In the genomic region with DNA sequence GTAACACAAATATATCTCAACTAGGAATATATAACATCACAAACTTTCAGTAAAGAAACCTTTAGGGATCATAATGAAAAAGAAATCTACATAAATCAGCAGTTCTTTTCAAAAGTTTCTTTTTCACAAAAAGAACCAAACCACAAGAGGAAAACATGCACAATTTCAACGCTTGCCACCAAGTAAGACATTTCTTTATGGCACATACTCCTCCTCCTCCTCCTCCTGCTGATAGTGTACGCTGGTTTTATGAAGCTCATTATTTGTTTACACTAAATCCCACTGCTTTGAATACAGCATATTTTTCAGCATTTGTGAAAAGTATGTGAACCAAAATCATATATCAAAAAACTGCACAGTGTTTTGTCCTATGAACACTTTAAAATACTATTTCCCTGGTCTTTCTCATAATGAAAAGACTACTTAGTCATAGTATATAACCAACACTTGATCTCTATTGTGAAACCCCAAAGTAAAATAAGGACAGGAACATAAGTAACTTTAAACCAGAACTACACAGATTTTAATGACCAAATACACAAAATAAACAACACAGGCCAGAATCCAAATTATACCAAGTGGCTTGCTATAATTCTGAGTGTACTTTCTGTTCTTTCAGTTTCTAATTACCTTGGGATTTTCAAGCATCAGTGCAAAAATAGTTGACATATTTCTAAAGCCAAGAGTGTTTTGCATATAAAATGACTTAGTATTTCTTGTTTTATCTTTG, we compare ENCODE assay signal across 12 cellular contexts.
DNase-seq lines count a peak whose midpoint lies in the region; FAIRE-seq and TF ChIP-seq lines count a peak whose summit lies in the region.
"Had no signal": no experiment of that assay in that cellular context is flagged by ENCODE, and none has a peak within 500 bp of the region (broad histone marks: within the 10 kb centered on the region; RNA-seq: fewer than 3 reads in every experiment).

No MANE protein-coding gene starts in this region.

- no peaks in the 10 kb centered on the region for H3K36me3 ChIP-seq in astrocyte (ENCODE audit: insufficient read depth, low read length)
- H3K36me3 ChIP-seq: thoracic aorta had no signal

- intact Hi-C loops in posterior vena cava (cut with DNase I) = no loop called here

- H3K9me3 Mint-ChIP-seq in astrocyte (ENCODE audit: unreplicated experiment) = no peaks in the 10 kb centered on the region
- H3K9me3 Mint-ChIP-seq in nephron = no peaks in the 10 kb centered on the region
- H3K9me3 Mint-ChIP-seq: neural crest cell had no signal

- no peak overlapping the region for H3K4me2 ChIP-seq in astrocyte (ENCODE audit: low read length)

- no peak overlapping the region for H2AFZ ChIP-seq in astrocyte (ENCODE audit: low read depth, low read length)

- TF ChIP-seq CTCF in astrocyte (IDR thresholded peaks at IDR 0.05; ENCODE audit: insufficient read depth, low read depth, low read length) = no peak
- TF ChIP-seq CTCF in nephron (IDR thresholded peaks at IDR 0.05; ENCODE audit: unreplicated experiment in 3 of 3) = no peak

- H3K27ac ChIP-seq in astrocyte (ENCODE audit: low read depth, low read length) = no peak overlapping the region
- H3K27ac ChIP-seq: thoracic aorta had no signal

- no peak for FAIRE-seq in astrocyte (lab: Jason Lieb, UNC)

- H3K27ac Mint-ChIP-seq in astrocyte (ENCODE audit: unreplicated experiment) (no peak overlapping the region), nephron (peak overlapping the region; percentile 15 to 68 (median 17))

- H3K4me1 Mint-ChIP-seq in astrocyte (ENCODE audit: low read depth, unreplicated experiment) (peaks cover 14% of the 10 kb centered on the region), nephron (peaks cover 26% of the 10 kb centered on the region)

- H3K4me3 ChIP-seq in astrocyte (ENCODE audit: insufficient read depth, low read depth, low read length) = no peak overlapping the region
- H3K4me3 ChIP-seq: thoracic aorta had no signal

- H3K79me2 ChIP-seq in astrocyte (ENCODE audit: insufficient read depth, low read length) = peaks cover 4% of the 10 kb centered on the region

- H3K36me3 Mint-ChIP-seq in astrocyte (ENCODE audit: low read depth, unreplicated experiment) = peaks cover 2% of the 10 kb centered on the region
- no peaks in the 10 kb centered on the region for H3K36me3 Mint-ChIP-seq in nephron (ENCODE audit: low read depth)

- no peaks in the 10 kb centered on the region for H3K27me3 ChIP-seq in astrocyte (ENCODE audit: insufficient read depth, low read length)

- no peak overlapping the region for H3K9ac ChIP-seq in astrocyte (ENCODE audit: low read length)

- H4K20me1 ChIP-seq in astrocyte (ENCODE audit: insufficient read depth, low read length) = peaks cover 37% of the 10 kb centered on the region

- H3K4me1 ChIP-seq in astrocyte (ENCODE audit: insufficient read depth, low read length) = no peaks in the 10 kb centered on the region

- H3K9me3 ChIP-seq in astrocyte (ENCODE audit: insufficient read depth, low read depth, low read length) = no peaks in the 10 kb centered on the region
- H3K9me3 ChIP-seq: thoracic aorta had no signal

- DNase-seq in DMS79 (lab: John Stamatoyannopoulos, UW) (peak; percentile 85), H4 (ENCODE audit: low spot score) (peak; percentile 51), astrocyte (ENCODE audit: low read depth) (peak; percentile 4), GOT3 (lab: John Stamatoyannopoulos, UW) (no peak), RKO (ENCODE audit: low spot score) (no peak), posterior vena cava (ENCODE audit: low spot score) (no peak), NOMO-1 (lab: John Stamatoyannopoulos, UW; ENCODE audit: unreplicated experiment in 2 of 2) (no peak)
- DNase-seq: Calu3; stimulated activated CD4-positive, alpha-beta T cell treated with anti-CD3 and anti-CD28 coated beads, Interleukin-2, amount 100 ng/mL, for 48 hours had no signal

- H3K4me3 Mint-ChIP-seq in astrocyte (ENCODE audit: unreplicated experiment) (no peak overlapping the region), nephron (no peak overlapping the region)
- H3K4me3 Mint-ChIP-seq: neural crest cell had no signal

- no peaks in the 10 kb centered on the region for H3K27me3 Mint-ChIP-seq in astrocyte (ENCODE audit: low read depth, unreplicated experiment)
- no peaks in the 10 kb centered on the region for H3K27me3 Mint-ChIP-seq in nephron (ENCODE audit: low read depth)

Comparison
In these comparisons a context has a peak if more than half of its experiments do, and no peak if none do; other contexts are left out.
1. DNase-seq: peak in DMS79 (single experiment), H4 (single experiment) and astrocyte (single experiment); none in GOT3 (single experiment), RKO (single experiment), posterior vena cava (single experiment) and NOMO-1 (0 of 2).